27 cellular contexts compared by ENCODE assay signal in the genomic region with DNA sequence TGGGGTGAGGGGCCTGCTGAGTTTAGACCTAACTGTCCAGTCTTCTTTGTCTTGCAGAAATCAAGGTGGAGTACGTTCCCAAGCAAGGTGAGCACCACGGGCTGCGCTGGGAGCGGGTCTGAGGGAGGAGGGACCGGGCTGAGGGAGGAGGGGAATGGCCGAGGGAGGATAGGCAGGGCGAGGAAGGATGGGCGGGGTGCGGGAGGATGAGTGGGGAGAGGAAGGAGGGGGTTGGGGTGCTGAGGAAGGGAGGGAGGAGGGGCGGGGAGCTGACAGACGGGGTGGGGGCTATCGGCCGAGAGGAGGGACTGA. TPM values are rescaled to one million over a fixed set of nuclear protein-coding genes. Genes with fewer than 3 reads are reported as not detected.
"Had no signal": no experiment of that assay in that cellular context is flagged by ENCODE, and none has a peak within 500 bp of the region (broad histone marks: within the 10 kb centered on the region; RNA-seq: fewer than 3 reads in every experiment).

No MANE protein-coding gene starts in this region.

- H3K9me3 ChIP-seq: body of pancreas, SJSA1 had no signal

- H3K36me3 ChIP-seq: ascending aorta, SJSA1 had no signal

- H3K4me1 ChIP-seq: ascending aorta, body of pancreas, SJSA1 had no signal

- FAIRE-seq: bronchial epithelial cell, RCC 7860, TTC549 had no signal

- ATAC-seq: activated CD4-positive, alpha-beta T cell treated with anti-CD3 and anti-CD28 coated beads for 36 hours; activated naive CD4-positive, alpha-beta T cell treated with anti-CD3 and anti-CD28 coated beads, Interleukin-2, amount 50 U/mL, for 72 hours; activated naive CD8-positive, alpha-beta T cell treated with anti-CD3 and anti-CD28 coated beads, Interleukin-2, amount 50 U/mL, for 24 hours; body of pancreas; PC-3 had no signal

- H3K36me3 Mint-ChIP-seq: activated naive CD4-positive, alpha-beta T cell treated with anti-CD3 and anti-CD28 coated beads, Interleukin-2, amount 50 U/mL, for 72 hours had no signal

- H3K4me3 ChIP-seq: ascending aorta, body of pancreas, SJSA1 had no signal

- H3K27me3 ChIP-seq: ascending aorta, body of pancreas had no signal

- H3K4me1 Mint-ChIP-seq: activated CD4-positive, alpha-beta memory T cell treated with anti-CD3 and anti-CD28 coated beads, Interleukin-2, amount 10 ng/mL, durations not matched to agents 7 days and 5 days; activated CD4-positive, alpha-beta T cell treated with anti-CD3 and anti-CD28 coated beads for 36 hours; activated naive CD8-positive, alpha-beta T cell treated with anti-CD3 and anti-CD28 coated beads, Interleukin-2, amount 50 U/mL, for 24 hours had no signal

- H3K27ac ChIP-seq: ascending aorta, body of pancreas, SJSA1 had no signal

- H3K4me3 Mint-ChIP-seq: activated CD4-positive, alpha-beta memory T cell treated with anti-CD3 and anti-CD28 coated beads, Interleukin-2, amount 10 ng/mL, durations not matched to agents 7 days and 5 days; activated CD4-positive, alpha-beta T cell treated with anti-CD3 and anti-CD28 coated beads for 36 hours; activated naive CD8-positive, alpha-beta T cell treated with anti-CD3 and anti-CD28 coated beads, Interleukin-2, amount 50 U/mL, for 24 hours had no signal

- DNase-seq: activated CD4-positive, alpha-beta memory T cell treated with anti-CD3 and anti-CD28 coated beads, Interleukin-2, amount 10 ng/mL, durations not matched to agents 7 days and 5 days; activated CD4-positive, alpha-beta T cell treated with anti-CD3 and anti-CD28 coated beads for 36 hours; activated CD4-positive, alpha-beta T cell treated with anti-CD3 and anti-CD28 coated beads, Interleukin-2, amount 50 U/mL, for 1 hour; activated naive CD8-positive, alpha-beta T cell treated with anti-CD3 and anti-CD28 coated beads, Interleukin-2, amount 50 U/mL, for 24 hours; activated T-cell treated with anti-CD3 and anti-CD28 coated beads for 4 hours; activated T-cell treated with anti-CD3 and anti-CD28 coated beads, Interleukin-2, amount 50 U/mL, for 48 hours; amniotic stem cell; body of pancreas; central memory CD4-positive, alpha-beta T cell; Karpas-422; NCI-H1048; NCI-H187 treated with DMSO at 0.1 percent for 48 hours; NCI-H2081 treated with DMSO at 0.1 percent for 48 hours; NCI-H446; NCI-H524; PC-3; SHP77; T-helper 2 cell; T1000 had no signal

- H3K27ac Mint-ChIP-seq: activated CD4-positive, alpha-beta memory T cell treated with anti-CD3 and anti-CD28 coated beads, Interleukin-2, amount 10 ng/mL, durations not matched to agents 7 days and 5 days; activated CD4-positive, alpha-beta T cell treated with anti-CD3 and anti-CD28 coated beads for 36 hours; activated naive CD4-positive, alpha-beta T cell treated with anti-CD3 and anti-CD28 coated beads, Interleukin-2, amount 50 U/mL, for 72 hours; activated naive CD8-positive, alpha-beta T cell treated with anti-CD3 and anti-CD28 coated beads, Interleukin-2, amount 50 U/mL, for 24 hours; activated T-helper 2 cell treated with anti-CD3 and anti-CD28 coated beads, Interferon-gamma antibody, Interleukin-2, Interleukin-4, amounts not matched to agents 10 μg/mL and 5 μg/mL and 100 μg/mL, durations not matched to agents 14 hours and 24 hours and 36 hours had no signal

- H3K9me3 Mint-ChIP-seq: activated CD4-positive, alpha-beta memory T cell treated with anti-CD3 and anti-CD28 coated beads, Interleukin-2, amount 10 ng/mL, durations not matched to agents 7 days and 5 days; activated naive CD8-positive, alpha-beta T cell treated with anti-CD3 and anti-CD28 coated beads, Interleukin-2, amount 50 U/mL, for 24 hours; activated T-helper 2 cell treated with anti-CD3 and anti-CD28 coated beads, Interferon-gamma antibody, Interleukin-2, Interleukin-4, amounts not matched to agents 10 μg/mL and 5 μg/mL and 100 μg/mL, durations not matched to agents 14 hours and 24 hours and 36 hours had no signal

RNA-seq across cellular contexts. Expression of a gene that starts 18.5 kb away (rescaled TPM):
- total RNA-seq: ascending aorta, body of pancreas, bronchial epithelial cell, chondrocyte, PC-3, SJSA1 had no signal

RNA-seq across cellular contexts. Expression of a gene that starts 25.5 kb away (rescaled TPM):
- total RNA-seq: ascending aorta, SJSA1 had no signal

RNA-seq across cellular contexts. Expression of a gene that starts 32.4 kb away (rescaled TPM):
- total RNA-seq: ascending aorta, bronchial epithelial cell, chondrocyte, PC-3, SJSA1 had no signal
